In the genomic region with DNA sequence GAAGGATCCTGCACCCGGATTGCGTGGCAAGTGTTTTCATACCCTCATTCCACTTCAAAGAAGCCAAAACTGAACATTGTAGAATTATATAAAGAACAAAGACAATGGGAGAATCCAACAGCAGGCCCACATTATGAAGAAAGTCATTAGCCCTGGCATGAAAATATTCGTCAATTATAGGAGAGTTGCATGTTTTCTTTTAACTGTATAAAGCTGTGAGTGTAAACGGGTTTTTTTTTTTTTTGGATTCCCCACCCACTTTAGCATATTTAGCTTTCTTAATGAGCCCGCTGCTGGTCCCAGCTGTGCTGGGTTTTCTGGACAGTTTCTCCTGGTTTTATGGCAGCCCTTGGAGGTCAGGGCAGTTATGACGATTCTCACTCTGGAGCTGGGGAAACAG, we compare ENCODE assay signal across 19 cellular contexts. TPM values are rescaled to one million over a fixed set of nuclear protein-coding genes. Genes with fewer than 3 reads are reported as not detected.
DNase-seq lines count a peak whose midpoint lies in the region; TF ChIP-seq lines count a peak whose summit lies in the region.
"Had no signal": no experiment of that assay in that cellular context is flagged by ENCODE, and none has a peak within 500 bp of the region (broad histone marks: within the 10 kb centered on the region; RNA-seq: fewer than 3 reads in every experiment).

No MANE protein-coding gene starts in this region.

- H3K27ac Mint-ChIP-seq in Caco-2 (ENCODE audit: unreplicated experiment) (peak overlapping the region; percentile 37), neural crest cell (ENCODE audit: unreplicated experiment) (peak overlapping the region; percentile 97)
- H3K27ac Mint-ChIP-seq: CD4-positive, alpha-beta memory T cell had no signal

- H3K4me3 Mint-ChIP-seq in Caco-2 (ENCODE audit: unreplicated experiment), result peak overlapping the region; percentile 5
- H3K4me3 Mint-ChIP-seq in neural crest cell, result peak overlapping the region; percentile 75
- H3K4me3 Mint-ChIP-seq: CD4-positive, alpha-beta memory T cell had no signal

- BruUV-seq in Caco-2 (replicated peaks; lab: Mats Ljungman, UMichigan), result no TSS peak

- CTCF ChIA-PET in Caco-2 (lab: Charles Lee), result interaction anchor here (0.7 kb wide), 1 partner anchor 23 kb away, joined by 6 read pairs; no protein-coding TSS in a partner anchor
- CTCF ChIA-PET in RWPE1 (lab: Yijun Ruan, JAX), result interaction anchor here (0.6 to 0.7 kb wide), 4 partner anchors 17 to 1463 kb away, joined by 3 read pairs; no protein-coding TSS in a partner anchor

- H3K9me3 ChIP-seq in Caco-2 (no peaks in the 10 kb centered on the region), esophagus (ENCODE audit: control insufficient read depth in 2 of 2, insufficient read depth in 1 of 2, low read depth in 1 of 2, low read length in 1 of 2) (no peaks in the 10 kb centered on the region), esophagus muscularis mucosa (no peaks in the 10 kb centered on the region)
- H3K9me3 ChIP-seq: BE2C, SK-N-SH had no signal

- H3K4me1 Mint-ChIP-seq in Caco-2 (ENCODE audit: low read depth, unreplicated experiment) (no peaks in the 10 kb centered on the region), neural crest cell (peaks cover 39% of the 10 kb centered on the region)
- H3K4me1 Mint-ChIP-seq: CD4-positive, alpha-beta memory T cell had no signal

- intact Hi-C loops in Caco-2 (cut with micrococcal nuclease; ENCODE audit: unreplicated experiment) (no loop called here), esophagus muscularis mucosa (cut with DNase I) (no loop called here)

- DNase-seq in Caco-2 (no peak), RWPE1 (ENCODE audit: low spot score) (no peak), neural crest cell (ENCODE audit: low read depth, low spot score) (no peak), NCI-H2196 (lab: John Stamatoyannopoulos, UW; ENCODE audit: unreplicated experiment) (no peak), CD1c-positive myeloid dendritic cell (ENCODE audit: extremely low spot score) (no peak), esophagus muscularis mucosa (ENCODE audit: extremely low spot score) (no peak)
- DNase-seq in activated T-cell treated with anti-CD3 and anti-CD28 coated beads, Interleukin-2, amount 50 U/mL, for 1 hour, result no peak
- DNase-seq: CD4-positive, alpha-beta memory T cell; DMS79; HCEC 1CT; NCI-H1436 treated with DMSO at 0.1 percent for 48 hours; NCI-H2029 treated with DMSO at 0.1 percent for 48 hours; NCI-H2171 treated with DMSO at 0.1 percent for 48 hours; NCI-H510A; NCI-H82 had no signal

- H3K36me3 Mint-ChIP-seq in Caco-2 (ENCODE audit: insufficient read depth, unreplicated experiment) (no peaks in the 10 kb centered on the region), neural crest cell (ENCODE audit: low read depth) (no peaks in the 10 kb centered on the region)
- H3K36me3 Mint-ChIP-seq: CD4-positive, alpha-beta memory T cell had no signal

- H3K36me3 ChIP-seq in Caco-2 (ENCODE audit: control insufficient read depth, insufficient read depth, low read length) (no peaks in the 10 kb centered on the region), esophagus (ENCODE audit: control insufficient read depth in 2 of 2, insufficient read depth in 2 of 2, low read length in 1 of 2) (no peaks in the 10 kb centered on the region), esophagus muscularis mucosa (no peaks in the 10 kb centered on the region)
- H3K36me3 ChIP-seq: BE2C had no signal

- no peak for TF ChIP-seq POLR2A in esophagus muscularis mucosa (IDR thresholded peaks at IDR 0.05; ENCODE audit: low read depth)

- no peak overlapping the region for H3K4me3 ChIP-seq in Caco-2 (ENCODE audit: low read depth, low read length)
- H3K4me3 ChIP-seq in esophagus (ENCODE audit: low read depth in 1 of 2, low read length in 2 of 2), result no peak overlapping the region
- no peak overlapping the region for H3K4me3 ChIP-seq in esophagus muscularis mucosa
- H3K4me3 ChIP-seq: K562 had no signal

- POLR2A ChIA-PET in Caco-2 (lab: Charles Lee) (no interaction called here), RWPE1 (lab: Yijun Ruan, JAX; ENCODE audit: low non-redundant PET) (interaction anchor here (0.7 to 0.9 kb wide), 2 partner anchors 9 to 565 kb away, joined by 3 to 4 read pairs; no protein-coding TSS in a partner anchor)

- H3K4me1 ChIP-seq in Caco-2, result peaks cover 13% of the 10 kb centered on the region
- H3K4me1 ChIP-seq in esophagus (ENCODE audit: control insufficient read depth in 2 of 2, insufficient read depth in 2 of 2, low read length in 1 of 2), result peaks cover 5 to 6% of the 10 kb centered on the region in 2 donors
- H3K4me1 ChIP-seq in esophagus muscularis mucosa, result no peaks in the 10 kb centered on the region

- 49 to 52% methylated on average over 6 of the region's 6 CpGs for WGBS in esophagus, 2 donors
- WGBS in esophagus muscularis mucosa, result 86% methylated on average over 6 of the region's 6 CpGs

- TF ChIP-seq CTCF in Caco-2 (IDR thresholded peaks at IDR 0.05; ENCODE audit: insufficient read depth in 1 of 2, low read depth in 1 of 2, low read length in 1 of 2, severe bottlenecking in 1 of 2, unreplicated experiment in 1 of 2) (no peak), RWPE1 (conservative IDR thresholded peaks at IDR 0.05; ENCODE audit: low read depth) (no peak), neural crest cell (conservative IDR thresholded peaks at IDR 0.05) (no peak), esophagus muscularis mucosa (IDR thresholded peaks at IDR 0.05) (no peak)

- peak overlapping the region; percentile 98 for H3K27ac ChIP-seq in RWPE1
- H3K27ac ChIP-seq in esophagus (ENCODE audit: low read depth in 2 of 2, low read length in 1 of 2), result peak overlapping the region; percentile 42 to 50
- H3K27ac ChIP-seq in esophagus muscularis mucosa (replicated peaks in 1 of 4), result no peak overlapping the region

- TF ChIP-seq EP300 in esophagus muscularis mucosa (IDR thresholded peaks at IDR 0.05), result no peak

- H3K27me3 Mint-ChIP-seq in Caco-2 (ENCODE audit: insufficient read depth, unreplicated experiment) (peaks cover 21% of the 10 kb centered on the region), neural crest cell (ENCODE audit: low read depth) (peaks cover 5% of the 10 kb centered on the region)

- H3K9me3 Mint-ChIP-seq in Caco-2 (ENCODE audit: unreplicated experiment) (peaks cover 8% of the 10 kb centered on the region), neural crest cell (peaks cover 10% of the 10 kb centered on the region)

- no peaks in the 10 kb centered on the region; the same call in 1 of the 2 replicates for H3K27me3 ChIP-seq in Caco-2 (replicated peaks; ENCODE audit: control insufficient read depth, insufficient read depth, low read length)
- no peaks in the 10 kb centered on the region for H3K27me3 ChIP-seq in esophagus (ENCODE audit: control insufficient read depth in 1 of 2, insufficient read depth in 2 of 2, low read length in 2 of 2)
- peaks cover 0 to 3% (median 0%) of the 10 kb centered on the region in 4 donors for H3K27me3 ChIP-seq in esophagus muscularis mucosa
- H3K27me3 ChIP-seq: BE2C had no signal

RNA-seq across cellular contexts. Expression of a gene that starts 23.9 kb away (rescaled TPM):
- 48.6 and 66.1 TPM in 2 replicates for total RNA-seq in Caco-2 (2022)
- 100 to 1,000 TPM in 1 of 2 donors, 10 to 100 TPM in 1; 47.3 to 153 TPM for polyA plus RNA-seq in esophagus
- 18.5 and 22.9 TPM in 2 replicates for total RNA-seq in neural crest cell
- 100 to 1,000 TPM in 3 of 4 donors, 10 to 100 TPM in 1; 78.7 to 243 (median 138) TPM for total RNA-seq in esophagus muscularis mucosa
- polyA plus RNA-seq: K562 had no signal

Comparison
In these comparisons a context has a peak if more than half of its experiments do, and no peak if none do; other contexts are left out.
1. H3K27ac ChIP-seq: peak in RWPE1 (single experiment) and esophagus (2 of 2); none in esophagus muscularis mucosa (0 of 4).